1 cellular context compared by ENCODE assay signal in the genomic region with DNA sequence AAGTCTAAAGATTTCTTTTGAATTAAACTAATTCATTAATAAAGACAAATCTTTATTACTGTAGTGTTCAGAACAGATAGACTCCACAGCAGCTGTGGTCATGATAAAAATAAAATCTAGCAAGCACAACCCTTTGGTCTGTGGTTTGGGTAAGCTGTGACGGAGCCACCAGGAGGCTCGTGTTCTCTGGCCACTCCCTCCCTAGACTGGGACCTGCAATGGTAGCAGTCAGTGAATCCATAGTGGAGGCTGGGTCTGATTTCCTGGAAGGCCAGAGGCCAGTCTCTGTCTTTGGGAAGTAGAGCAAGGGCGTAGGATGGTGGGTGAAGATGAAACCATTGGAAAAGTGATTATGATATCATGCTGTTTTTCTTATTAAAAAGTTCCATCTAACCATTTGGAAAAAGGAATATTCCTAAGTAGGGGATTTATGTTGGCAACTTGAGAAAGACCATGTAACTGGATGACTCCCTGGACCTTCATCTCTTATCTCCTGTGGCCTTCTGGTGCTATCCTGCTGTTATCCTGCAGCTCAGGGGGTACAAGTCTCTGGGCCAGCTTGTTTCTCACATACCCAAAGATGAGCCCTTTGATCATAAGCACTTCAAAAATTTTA.
A peak's percentile ranks its signal among the peaks of the same experiment; 100 is the strongest.
TF ChIP-seq lines count a peak whose summit lies in the region.

No MANE protein-coding gene starts in this region.

TF ChIP-seq in K562, 482 proteins besides CTCF, POLR2A, EP300 and RAD21 (continued from another document and continues in another):
- TF ChIP-seq HDAC1 (IDR thresholded peaks at IDR 0.05) (peak; percentile 29 to 72; a peak in 2 of 4 replicates), EGR1 (conservative IDR thresholded peaks at IDR 0.05) (no peak), TGIF2 (CRISPR knock-in tag; IDR thresholded peaks at IDR 0.05) (no peak), TARDBP (IDR thresholded peaks at IDR 0.05) (0 out of 2 replicates have a peak, but pooled peaks have one; percentile 43), PURB (CRISPR knock-in tag; IDR thresholded peaks at IDR 0.05; ENCODE audit: low read depth) (no peak), ZNF436 (CRISPR knock-in tag; IDR thresholded peaks at IDR 0.05) (no peak), ILF3 (IDR thresholded peaks at IDR 0.05; ENCODE audit: borderline replicate concordance) (0 out of 2 replicates have a peak, but pooled peaks have one; percentile 62), KAT8 (IDR thresholded peaks at IDR 0.05; ENCODE audit: low read depth) (no peak), NR4A1 (CRISPR knock-in tag; IDR thresholded peaks at IDR 0.05) (no peak), NR4A1 (tag; IDR thresholded peaks at IDR 0.05) (peak; percentile 59), E2F8 (IDR thresholded peaks at IDR 0.05; ENCODE audit: low read depth, partially characterized antibody) (peak; percentile 23), ZBTB1 (CRISPR knock-in tag; IDR thresholded peaks at IDR 0.05; ENCODE audit: borderline replicate concordance, low read depth) (no peak), KDM1A (IDR thresholded peaks at IDR 0.05) (peak; percentile 80 to 85), CHD1 (IDR thresholded peaks at IDR 0.05; ENCODE audit: low read length) (no peak), ZNF431 (CRISPR knock-in tag; IDR thresholded peaks at IDR 0.05) (no peak), ZNF57 (CRISPR knock-in tag; IDR thresholded peaks at IDR 0.05) (no peak), BHLHE40 (IDR thresholded peaks at IDR 0.05; ENCODE audit: low read length) (peak; percentile 76), FOXO4 (CRISPR knock-in tag; IDR thresholded peaks at IDR 0.05) (no peak), MAZ (CRISPR knock-in tag; conservative IDR thresholded peaks at IDR 0.05 in 1 of 2, IDR thresholded peaks at IDR 0.05 in 1 of 2) (peak in 1 of 2 experiments; percentile 51; a peak in 1 of 4 replicates), NR2C2 (CRISPR knock-in tag; IDR thresholded peaks at IDR 0.05) (no peak), NR2C2 (tag; IDR thresholded peaks at IDR 0.05) (peak; percentile 54; the same call in 1 of the 2 replicates), TCF7L2 (IDR thresholded peaks at IDR 0.05; ENCODE audit: low read depth, low read length) (no peak), KLF6 (CRISPR knock-in tag; IDR thresholded peaks at IDR 0.05; ENCODE audit: borderline replicate concordance) (no peak), HEY1 (CRISPR knock-in tag; IDR thresholded peaks at IDR 0.05; ENCODE audit: borderline replicate concordance) (no peak), DIDO1 (tag; IDR thresholded peaks at IDR 0.05; ENCODE audit: low read depth) (no peak; the same call in 1 of the 2 replicates), TAF9B (IDR thresholded peaks at IDR 0.05; ENCODE audit: partially characterized antibody) (no peak), RBM22 (IDR thresholded peaks at IDR 0.05; ENCODE audit: low read depth, low read length, poor library complexity, severe bottlenecking) (no peak), ESRRA (IDR thresholded peaks at IDR 0.05; ENCODE audit: borderline replicate concordance, low read depth) (peak; percentile 88; the same call in 1 of the 2 replicates), PML (IDR thresholded peaks at IDR 0.05; ENCODE audit: low read length) (peak; percentile 89), ZNF239 (CRISPR knock-in tag; IDR thresholded peaks at IDR 0.05) (no peak), JUN (IDR thresholded peaks at IDR 0.05; ENCODE audit: borderline replicate concordance, low read depth, low read length) (0 out of 2 replicates have a peak, but pooled peaks have one; percentile 5), JUN (CRISPR knock-in tag; IDR thresholded peaks at IDR 0.05; ENCODE audit: borderline replicate concordance) (no peak), PTBP1 (IDR thresholded peaks at IDR 0.05; ENCODE audit: low read depth, low read length) (no peak), ELK3 (CRISPR knock-in tag; IDR thresholded peaks at IDR 0.05) (no peak), POLR2G (IDR thresholded peaks at IDR 0.05; ENCODE audit: low read depth, low read length) (no peak), ETS2 (tag; IDR thresholded peaks at IDR 0.05; ENCODE audit: borderline replicate concordance, poor library complexity, severe bottlenecking) (no peak), E2F3 (CRISPR knock-in tag; IDR thresholded peaks at IDR 0.05) (no peak), HMG20B (CRISPR knock-in tag; IDR thresholded peaks at IDR 0.05) (no peak), CTBP1 (IDR thresholded peaks at IDR 0.05; ENCODE audit: borderline replicate concordance) (peak; percentile 82), POLR2AphosphoS2 (IDR thresholded peaks at IDR 0.05; ENCODE audit: low read length) (no peak), THRA (IDR thresholded peaks at IDR 0.05) (no peak), NCOA1 (IDR thresholded peaks at IDR 0.05; ENCODE audit: low read depth) (peak; percentile 32), HDGF (IDR thresholded peaks at IDR 0.05) (0 out of 2 replicates have a peak, but pooled peaks have one; percentile 8), ZNF778 (CRISPR knock-in tag; IDR thresholded peaks at IDR 0.05) (no peak), SLC30A9 (CRISPR knock-in tag; IDR thresholded peaks at IDR 0.05) (no peak), ZNF311 (CRISPR knock-in tag; IDR thresholded peaks at IDR 0.05) (no peak), TCF7 (IDR thresholded peaks at IDR 0.05; ENCODE audit: borderline replicate concordance) (peak; percentile 68), FOXM1 (IDR thresholded peaks at IDR 0.05; ENCODE audit: low read depth) (peak; percentile 71), FOXM1 (CRISPR knock-in tag; IDR thresholded peaks at IDR 0.05; ENCODE audit: low read depth) (no peak)
- TF ChIP-seq, protein P1, sequence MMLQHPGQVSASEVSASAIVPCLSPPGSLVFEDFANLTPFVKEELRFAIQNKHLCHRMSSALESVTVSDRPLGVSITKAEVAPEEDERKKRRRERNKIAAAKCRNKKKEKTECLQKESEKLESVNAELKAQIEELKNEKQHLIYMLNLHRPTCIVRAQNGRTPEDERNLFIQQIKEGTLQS (IDR thresholded peaks at IDR 0.05) = peak; percentile 63; the same call in 1 of the 2 replicates
- TF ChIP-seq, protein P1 (CRISPR knock-in tag; conservative IDR thresholded peaks at IDR 0.05) = no peak
- TF ChIP-seq, protein P2, sequence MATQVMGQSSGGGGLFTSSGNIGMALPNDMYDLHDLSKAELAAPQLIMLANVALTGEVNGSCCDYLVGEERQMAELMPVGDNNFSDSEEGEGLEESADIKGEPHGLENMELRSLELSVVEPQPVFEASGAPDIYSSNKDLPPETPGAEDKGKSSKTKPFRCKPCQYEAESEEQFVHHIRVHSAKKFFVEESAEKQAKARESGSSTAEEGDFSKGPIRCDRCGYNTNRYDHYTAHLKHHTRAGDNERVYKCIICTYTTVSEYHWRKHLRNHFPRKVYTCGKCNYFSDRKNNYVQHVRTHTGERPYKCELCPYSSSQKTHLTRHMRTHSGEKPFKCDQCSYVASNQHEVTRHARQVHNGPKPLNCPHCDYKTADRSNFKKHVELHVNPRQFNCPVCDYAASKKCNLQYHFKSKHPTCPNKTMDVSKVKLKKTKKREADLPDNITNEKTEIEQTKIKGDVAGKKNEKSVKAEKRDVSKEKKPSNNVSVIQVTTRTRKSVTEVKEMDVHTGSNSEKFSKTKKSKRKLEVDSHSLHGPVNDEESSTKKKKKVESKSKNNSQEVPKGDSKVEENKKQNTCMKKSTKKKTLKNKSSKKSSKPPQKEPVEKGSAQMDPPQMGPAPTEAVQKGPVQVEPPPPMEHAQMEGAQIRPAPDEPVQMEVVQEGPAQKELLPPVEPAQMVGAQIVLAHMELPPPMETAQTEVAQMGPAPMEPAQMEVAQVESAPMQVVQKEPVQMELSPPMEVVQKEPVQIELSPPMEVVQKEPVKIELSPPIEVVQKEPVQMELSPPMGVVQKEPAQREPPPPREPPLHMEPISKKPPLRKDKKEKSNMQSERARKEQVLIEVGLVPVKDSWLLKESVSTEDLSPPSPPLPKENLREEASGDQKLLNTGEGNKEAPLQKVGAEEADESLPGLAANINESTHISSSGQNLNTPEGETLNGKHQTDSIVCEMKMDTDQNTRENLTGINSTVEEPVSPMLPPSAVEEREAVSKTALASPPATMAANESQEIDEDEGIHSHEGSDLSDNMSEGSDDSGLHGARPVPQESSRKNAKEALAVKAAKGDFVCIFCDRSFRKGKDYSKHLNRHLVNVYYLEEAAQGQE (CRISPR knock-in tag; IDR thresholded peaks at IDR 0.05; ENCODE audit: low read depth) = no peak
- TF ChIP-seq, protein P3, sequence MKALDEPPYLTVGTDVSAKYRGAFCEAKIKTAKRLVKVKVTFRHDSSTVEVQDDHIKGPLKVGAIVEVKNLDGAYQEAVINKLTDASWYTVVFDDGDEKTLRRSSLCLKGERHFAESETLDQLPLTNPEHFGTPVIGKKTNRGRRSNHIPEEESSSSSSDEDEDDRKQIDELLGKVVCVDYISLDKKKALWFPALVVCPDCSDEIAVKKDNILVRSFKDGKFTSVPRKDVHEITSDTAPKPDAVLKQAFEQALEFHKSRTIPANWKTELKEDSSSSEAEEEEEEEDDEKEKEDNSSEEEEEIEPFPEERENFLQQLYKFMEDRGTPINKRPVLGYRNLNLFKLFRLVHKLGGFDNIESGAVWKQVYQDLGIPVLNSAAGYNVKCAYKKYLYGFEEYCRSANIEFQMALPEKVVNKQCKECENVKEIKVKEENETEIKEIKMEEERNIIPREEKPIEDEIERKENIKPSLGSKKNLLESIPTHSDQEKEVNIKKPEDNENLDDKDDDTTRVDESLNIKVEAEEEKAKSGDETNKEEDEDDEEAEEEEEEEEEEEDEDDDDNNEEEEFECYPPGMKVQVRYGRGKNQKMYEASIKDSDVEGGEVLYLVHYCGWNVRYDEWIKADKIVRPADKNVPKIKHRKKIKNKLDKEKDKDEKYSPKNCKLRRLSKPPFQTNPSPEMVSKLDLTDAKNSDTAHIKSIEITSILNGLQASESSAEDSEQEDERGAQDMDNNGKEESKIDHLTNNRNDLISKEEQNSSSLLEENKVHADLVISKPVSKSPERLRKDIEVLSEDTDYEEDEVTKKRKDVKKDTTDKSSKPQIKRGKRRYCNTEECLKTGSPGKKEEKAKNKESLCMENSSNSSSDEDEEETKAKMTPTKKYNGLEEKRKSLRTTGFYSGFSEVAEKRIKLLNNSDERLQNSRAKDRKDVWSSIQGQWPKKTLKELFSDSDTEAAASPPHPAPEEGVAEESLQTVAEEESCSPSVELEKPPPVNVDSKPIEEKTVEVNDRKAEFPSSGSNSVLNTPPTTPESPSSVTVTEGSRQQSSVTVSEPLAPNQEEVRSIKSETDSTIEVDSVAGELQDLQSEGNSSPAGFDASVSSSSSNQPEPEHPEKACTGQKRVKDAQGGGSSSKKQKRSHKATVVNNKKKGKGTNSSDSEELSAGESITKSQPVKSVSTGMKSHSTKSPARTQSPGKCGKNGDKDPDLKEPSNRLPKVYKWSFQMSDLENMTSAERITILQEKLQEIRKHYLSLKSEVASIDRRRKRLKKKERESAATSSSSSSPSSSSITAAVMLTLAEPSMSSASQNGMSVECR (CRISPR knock-in tag; IDR thresholded peaks at IDR 0.05) = no peak
